8 cellular contexts compared by ENCODE assay signal in the genomic region with DNA sequence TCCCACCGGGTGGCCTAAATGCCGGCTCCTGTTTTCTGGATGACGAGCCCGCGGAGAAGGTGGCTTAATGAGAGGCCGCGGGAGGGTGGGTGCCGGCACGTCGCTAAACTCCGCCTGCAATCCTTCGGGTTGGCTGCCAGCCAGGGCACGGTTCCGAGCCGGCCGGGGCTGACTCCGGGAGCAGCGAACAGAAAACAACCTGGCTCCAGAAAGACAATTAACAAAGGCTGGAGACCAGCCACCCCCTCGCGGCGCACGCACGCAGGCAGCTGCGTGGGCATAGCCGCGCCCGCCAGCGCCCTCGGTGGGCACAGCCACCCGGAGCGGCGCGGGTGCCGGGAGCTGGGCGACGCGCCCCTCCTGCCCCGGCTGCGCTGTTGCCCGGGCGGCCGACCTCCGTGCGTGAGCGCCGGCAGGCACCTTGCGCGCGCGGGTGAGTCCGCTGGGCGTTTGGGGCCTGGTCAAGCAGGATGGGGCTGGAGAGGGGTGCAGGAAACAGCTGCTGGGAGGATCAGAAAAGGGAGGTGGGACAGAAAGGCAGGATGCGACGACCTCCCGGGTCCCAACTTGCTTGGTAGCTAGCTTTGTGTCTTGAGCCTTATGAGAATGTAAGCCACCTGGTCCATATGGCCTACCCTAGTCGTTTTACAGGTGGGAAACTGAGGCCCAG. TPM values are rescaled to one million over a fixed set of nuclear protein-coding genes. Genes with fewer than 3 reads are reported as not detected.
A peak's percentile ranks its signal among the peaks of the same experiment; 100 is the strongest.
DNase-seq lines count a peak whose midpoint lies in the region; ATAC-seq lines count a peak whose summit lies in the region.

A gene with protein sequence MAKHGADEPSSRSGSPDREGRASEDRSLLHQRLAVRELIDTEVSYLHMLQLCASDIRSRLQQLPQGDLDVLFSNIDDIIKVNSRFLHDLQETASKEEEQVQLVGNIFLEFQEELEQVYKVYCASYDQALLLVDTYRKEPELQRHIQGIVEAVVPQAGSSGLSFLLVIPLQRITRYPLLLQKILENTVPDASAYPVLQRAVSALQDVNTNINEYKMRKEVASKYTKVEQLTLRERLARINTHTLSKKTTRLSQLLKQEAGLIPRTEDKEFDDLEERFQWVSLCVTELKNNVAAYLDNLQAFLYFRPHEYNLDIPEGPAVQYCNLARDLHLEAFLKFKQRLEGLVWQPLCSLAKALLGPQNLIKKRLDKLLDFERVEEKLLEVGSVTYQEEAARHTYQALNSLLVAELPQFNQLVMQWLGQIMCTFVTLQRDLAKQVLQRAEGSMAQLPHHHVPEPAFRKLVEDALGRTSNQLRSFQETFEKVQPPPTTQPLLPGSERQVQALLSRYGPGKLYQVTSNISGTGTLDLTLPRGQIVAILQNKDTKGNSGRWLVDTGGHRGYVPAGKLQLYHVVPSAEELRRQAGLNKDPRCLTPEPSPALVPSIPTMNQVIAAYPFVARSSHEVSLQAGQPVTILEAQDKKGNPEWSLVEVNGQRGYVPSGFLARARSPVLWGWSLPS (plus strand): TSS at position 307 of the 670 bp plus-strand sequence. CDS start 16,272 bp downstream, outside the sequence.

- ATAC-seq in GM18511 (IDR thresholded peaks at IDR 0.05; ENCODE audit: unreplicated experiment): peak; percentile 66
- ATAC-seq in esophagus mucosa: peak; percentile 74
- no peak for ATAC-seq in HG02885 (IDR thresholded peaks at IDR 0.05; ENCODE audit: poor library complexity, unreplicated experiment)
- no peak for ATAC-seq in HG02678 (IDR thresholded peaks at IDR 0.05; ENCODE audit: unreplicated experiment)

- DNase-seq in NCI-H446 treated with DMSO at 0.1 percent for 48 hours (lab: John Stamatoyannopoulos, UW): peak; percentile 8
- peak; percentile 46 for DNase-seq in activated T-cell treated with anti-CD3 and anti-CD28 coated beads for 48 hours (ENCODE audit: low read depth)
- peak; percentile 89 for DNase-seq in mucosa of gallbladder (ENCODE audit: low spot score)
- DNase-seq in stimulated activated CD8-positive, alpha-beta memory T cell treated with anti-CD3 and anti-CD28 coated beads, Interleukin-2, amount 100 ng/mL, for 48 hours (ENCODE audit: low read depth in 2 of 2): peak; percentile 12 to 48

RNA-seq across cellular contexts. Expression of the gene that starts here (rescaled TPM):
- total RNA-seq in esophagus mucosa (23.6 TPM), mucosa of gallbladder (32.8 TPM)

Comparison
In these comparisons a context has a peak if more than half of its experiments do, and no peak if none do; other contexts are left out.
1. ATAC-seq: peak in GM18511 (single experiment) and esophagus mucosa (single experiment); none in HG02885 (single experiment) and HG02678 (single experiment).
2. DNase-seq: peak in every context shown above with its lines; median percentile 89 in mucosa of gallbladder; 46 in activated T-cell treated with anti-CD3 and anti-CD28 coated beads for 48 hours; 30 in stimulated activated CD8-positive, alpha-beta memory T cell treated with anti-CD3 and anti-CD28 coated beads, Interleukin-2, amount 100 ng/mL, for 48 hours; 8 in NCI-H446 treated with DMSO at 0.1 percent for 48 hours.